ENCODE assay signal across 8 cellular contexts in genomic region chr2:112481050-112481527, GRCh38. TPM values are rescaled to one million over a fixed set of nuclear protein-coding genes. Genes with fewer than 3 reads are reported as not detected.
DNase-seq lines count a peak whose midpoint lies in the region; ATAC-seq and TF ChIP-seq lines count a peak whose summit lies in the region.

No MANE protein-coding gene starts in this region.

- H3K27ac Mint-ChIP-seq in nephron = peak overlapping the region; percentile 88 to 93 (median 91)

- peak; percentile 65 for ATAC-seq in GM21619 (IDR thresholded peaks at IDR 0.05; ENCODE audit: unreplicated experiment)

- H3K4me3 Mint-ChIP-seq in nephron = peak overlapping the region; percentile 93 to 97 (median 94)

- TF ChIP-seq CTCF in nephron (IDR thresholded peaks at IDR 0.05; ENCODE audit: unreplicated experiment in 3 of 3) = peak; percentile 69 to 74 (median 70)

- H3K9me3 Mint-ChIP-seq in nephron = no peaks in the 10 kb centered on the region

- peaks cover 22% of the 10 kb centered on the region for H3K4me1 Mint-ChIP-seq in nephron

- H3K36me3 Mint-ChIP-seq in nephron (ENCODE audit: low read depth) = peaks cover 13% of the 10 kb centered on the region

- DNase-seq in DMS53 treated with DMSO at 0.1 percent for 48 hours (lab: John Stamatoyannopoulos, UW; ENCODE audit: unreplicated experiment) (peak; percentile 79), RKO (ENCODE audit: low spot score) (peak; percentile 86), fibroblast of peridontal ligament (ENCODE audit: extremely low read depth) (peak; percentile 72)
- peak; percentile 77 for DNase-seq in Jurkat, Clone E6-1 (ENCODE audit: low read depth, low spot score)
- peak; percentile 65 to 72 for DNase-seq in activated T-helper 1 cell treated with anti-CD3 and anti-CD28 coated beads, Interleukin-2, amount 50 U/mL, for 16 hours (ENCODE audit: low read depth in 1 of 2, low spot score in 1 of 2)
- DNase-seq in stimulated activated naive CD4-positive, alpha-beta T cell treated with Interleukin-2 at 50 U/mL for 16 hours (lab: John Stamatoyannopoulos, UW) = peak; percentile 83

- H3K4me3 ChIP-seq in Jurkat, Clone E6-1 (ENCODE audit: low read length) = peak overlapping the region; percentile 84

- no peaks in the 10 kb centered on the region for H3K27me3 Mint-ChIP-seq in nephron (ENCODE audit: low read depth)

RNA-seq across cellular contexts. Expression of gene TTL, which starts 0.9 kb away (rescaled TPM):
- 31.1 TPM for polyA plus RNA-seq in Jurkat, Clone E6-1 (2012; ENCODE audit: insufficient read depth, insufficient read length)

RNA-seq across cellular contexts. Expression of gene RGPD8, which starts 47.6 kb away (rescaled TPM):
- polyA plus RNA-seq in Jurkat, Clone E6-1 (2012; ENCODE audit: insufficient read depth, insufficient read length) = 0.81 TPM

Comparison
In these comparisons a context has a peak if more than half of its experiments do, and no peak if none do; other contexts are left out.
1. Peak in every context shown above with its lines: DNase-seq, ATAC-seq and H3K4me3 ChIP-seq.